Comparison of ENCODE assay signal across 22 cellular contexts in genomic region chr20:12764053-12764452, GRCh38.
"Had no signal": no experiment of that assay in that cellular context is flagged by ENCODE, and none has a peak within 500 bp of the region (broad histone marks: within the 10 kb centered on the region; RNA-seq: fewer than 3 reads in every experiment).

No MANE protein-coding gene starts in this region.

- H3K9ac ChIP-seq: parathyroid adenoma had no signal

- H3K9me3 Mint-ChIP-seq: natural killer cell had no signal

- ATAC-seq: effector memory CD8-positive, alpha-beta T cell; left ventricle myocardium superior; lower lobe of right lung; natural killer cell; sciatic nerve; stimulated activated naive CD8-positive, alpha-beta T cell treated with anti-CD3 and anti-CD28 coated beads, Interleukin-15, amount 100 ng/mL, for 72 hours had no signal

- H3K4me1 ChIP-seq: lower lobe of right lung, parathyroid adenoma, suprapubic skin, thyroid gland had no signal

- H3K4me1 Mint-ChIP-seq: memory B cell; natural killer cell; stimulated activated naive CD8-positive, alpha-beta T cell treated with anti-CD3 and anti-CD28 coated beads, Interleukin-15, amount 100 ng/mL, for 72 hours had no signal

- H2AFZ ChIP-seq: parathyroid adenoma had no signal

- H3K79me2 ChIP-seq: parathyroid adenoma had no signal

- H3K4me2 ChIP-seq: smooth muscle cell had no signal

- H3K27ac Mint-ChIP-seq: effector memory CD8-positive, alpha-beta T cell; memory B cell; natural killer cell; progenitor cell of endocrine pancreas; stimulated activated naive CD8-positive, alpha-beta T cell treated with anti-CD3 and anti-CD28 coated beads, Interleukin-15, amount 100 ng/mL, for 72 hours had no signal

- H3K4me3 Mint-ChIP-seq: effector memory CD8-positive, alpha-beta T cell; memory B cell; natural killer cell; stimulated activated naive CD8-positive, alpha-beta T cell treated with anti-CD3 and anti-CD28 coated beads, Interleukin-15, amount 100 ng/mL, for 72 hours had no signal

- H3K4me3 ChIP-seq: lower lobe of right lung, right atrium auricular region, smooth muscle cell, suprapubic skin, thyroid gland had no signal

- H3K27me3 Mint-ChIP-seq: effector memory CD8-positive, alpha-beta T cell; memory B cell; stimulated activated naive CD8-positive, alpha-beta T cell treated with anti-CD3 and anti-CD28 coated beads, Interleukin-15, amount 100 ng/mL, for 72 hours had no signal

- H3K27ac ChIP-seq: lower lobe of right lung, neutrophil, parathyroid adenoma, right atrium auricular region, suprapubic skin, thyroid gland had no signal

- H3K36me3 ChIP-seq: lower lobe of right lung, neutrophil, right atrium auricular region, suprapubic skin, thyroid gland had no signal

- DNase-seq: cortex of kidney; effector memory CD8-positive, alpha-beta T cell; hypothalamus; left ventricle myocardium superior; lower lobe of right lung; natural killer cell; stimulated activated CD4-positive, alpha-beta T cell treated with anti-CD3 and anti-CD28 coated beads, Interleukin-12 subunit alpha, Interleukin-12 subunit beta, amount 100 ng/mL, for 4 hours; stimulated activated CD4-positive, alpha-beta T cell treated with anti-CD3 and anti-CD28 coated beads, Interleukin-1b, Interleukin-23, amount 100 ng/mL, for 48 hours; stimulated activated CD4-positive, alpha-beta T cell treated with anti-CD3 and anti-CD28 coated beads, Interleukin-4, amount 100 ng/mL, for 1 hour; stimulated activated CD8-positive, alpha-beta memory T cell treated with anti-CD3 and anti-CD28 coated beads, Interleukin-4, amount 100 ng/mL, for 48 hours; stimulated activated naive CD4-positive, alpha-beta T cell; stimulated activated naive CD8-positive, alpha-beta T cell treated with anti-CD3 and anti-CD28 coated beads, Interleukin-15, amount 100 ng/mL, for 72 hours; thyroid gland; trophoblast cell had no signal

- H3K36me3 Mint-ChIP-seq: memory B cell, natural killer cell had no signal

- H3K27me3 ChIP-seq: neutrophil, right atrium auricular region, suprapubic skin, thyroid gland had no signal

- H3K9me3 ChIP-seq: lower lobe of right lung, neutrophil, right atrium auricular region, suprapubic skin, thyroid gland had no signal
